8 cellular contexts compared by ENCODE assay signal in the genomic region with DNA sequence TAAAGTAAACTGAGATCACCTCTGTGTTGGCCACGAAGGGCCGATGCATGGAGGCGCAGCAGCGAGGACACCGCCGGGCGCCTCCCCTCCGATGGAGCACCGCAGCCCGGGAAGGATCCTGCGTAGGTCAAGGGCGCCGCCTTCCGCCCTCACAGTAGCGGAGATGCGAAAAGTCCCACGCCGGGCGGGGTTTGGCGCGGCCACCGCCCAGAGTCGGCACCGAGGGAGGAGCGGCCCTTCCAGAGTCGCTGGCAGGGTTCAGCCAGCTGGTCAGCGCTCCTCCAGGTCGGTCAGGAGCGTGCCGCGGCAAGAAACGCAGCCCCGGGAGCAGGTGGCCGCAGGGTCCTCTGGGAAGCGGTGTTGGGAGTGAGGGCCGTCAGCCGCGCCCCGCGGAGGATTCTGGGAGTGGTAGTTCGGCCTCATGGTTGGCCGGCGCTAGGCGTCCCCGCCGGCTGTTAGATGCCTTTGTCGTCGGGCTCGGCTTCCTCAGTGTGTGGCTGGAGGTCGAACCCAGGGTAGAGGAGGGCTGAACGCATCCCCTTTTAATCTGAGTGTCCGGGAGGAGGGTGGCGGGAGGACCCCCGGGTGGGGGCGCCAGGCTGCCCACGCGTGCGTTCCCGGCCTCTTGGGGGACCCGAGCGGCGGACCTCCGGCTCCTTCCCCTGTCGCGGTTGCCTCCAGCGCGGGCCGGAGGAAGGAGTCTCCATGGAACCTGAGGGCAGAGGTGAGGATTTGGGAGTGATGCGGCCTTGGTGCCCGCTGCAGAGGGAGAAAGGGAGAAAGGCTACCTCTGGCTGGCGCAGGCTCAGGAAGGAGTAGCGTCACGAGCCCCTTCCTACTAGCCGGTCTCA. TPM values are rescaled to one million over a fixed set of nuclear protein-coding genes. Genes with fewer than 3 reads are reported as not detected.
DNase-seq lines count a peak whose midpoint lies in the region; ATAC-seq and TF ChIP-seq lines count a peak whose summit lies in the region.

Gene ZNF892 (plus strand): TSS at position 411 of the 851 bp plus-strand sequence. CDS start 295 bp downstream, at position 706.

- H3K36me3 ChIP-seq in SU-DHL-6 (ENCODE audit: low read length) (peaks cover 26% of the 10 kb centered on the region), adipocyte (ENCODE audit: control insufficient read depth, insufficient read depth, low read length, severe bottlenecking) (peaks cover 28% of the 10 kb centered on the region), heart left ventricle (peaks cover 0 to 28% (median 11%) of the 10 kb centered on the region in 9 donors)

- H4K20me1 ChIP-seq in SU-DHL-6 (ENCODE audit: low read depth, low read length) = no peaks in the 10 kb centered on the region

- H3K4me1 Mint-ChIP-seq in type B pancreatic cell (ENCODE audit: unreplicated experiment) = peaks cover 13% of the 10 kb centered on the region

- peak within 1 kb of the TSS; percentile 85 for H3K27ac Mint-ChIP-seq in type B pancreatic cell

- no peaks in the 10 kb centered on the region for H3F3A ChIP-seq in SU-DHL-6 (ENCODE audit: insufficient read depth)

- peaks cover 3% of the 10 kb centered on the region for H3K4me1 ChIP-seq in adipocyte (ENCODE audit: control insufficient read depth, insufficient read depth, low read length)
- peaks cover 0 to 21% (median 10%) of the 10 kb centered on the region in 12 donors for H3K4me1 ChIP-seq in heart left ventricle

- ATAC-seq in heart left ventricle = peak; percentile 97 to 99 (median 99)

- 1% methylated on average over 36 to 74 of the region's 74 CpGs for WGBS in heart left ventricle, 4 donors

- H3K27ac ChIP-seq in SU-DHL-6 (ENCODE audit: low read depth, low read length) (peak within 1 kb of the TSS; percentile 52), heart left ventricle (peak within 1 kb of the TSS; percentile 19 to 96 (median 92))

- no peaks in the 10 kb centered on the region for H3K27me3 Mint-ChIP-seq in type B pancreatic cell

- H3K9me3 ChIP-seq in SU-DHL-6 (ENCODE audit: insufficient read depth, low read length) = peaks cover 9% of the 10 kb centered on the region; the same call in 1 of the 2 replicates
- peaks cover 30% of the 10 kb centered on the region for H3K9me3 ChIP-seq in adipocyte (ENCODE audit: control insufficient read depth, low read length)
- H3K9me3 ChIP-seq in heart left ventricle = peaks cover 0 to 34% (median 23%) of the 10 kb centered on the region in 12 donors

- H3K27me3 ChIP-seq in SU-DHL-6 (ENCODE audit: low read length) (no peaks in the 10 kb centered on the region), adipocyte (replicated peaks; ENCODE audit: control insufficient read depth, insufficient read depth, low read length) (no peaks in the 10 kb centered on the region), heart left ventricle (no peaks in the 10 kb centered on the region)

- no peaks in the 10 kb centered on the region for H3K9me2 ChIP-seq in SU-DHL-6 (replicated peaks; ENCODE audit: insufficient read depth, low read length)

- H3K4me3 Mint-ChIP-seq in type B pancreatic cell = peak within 1 kb of the TSS; percentile 95

- peak; percentile 42 for TF ChIP-seq POLR2A in GM10847 (IDR thresholded peaks at IDR 0.05; ENCODE audit: extremely low read depth, insufficient read length)
- peak in 1 of 2 donors; percentile 67 for TF ChIP-seq POLR2A in heart left ventricle (IDR thresholded peaks at IDR 0.05)

- H3K9me3 Mint-ChIP-seq in type B pancreatic cell = peaks cover 22% of the 10 kb centered on the region

- H3K9ac ChIP-seq in SU-DHL-6 (ENCODE audit: low read length) (peak within 1 kb of the TSS; percentile 65), adipocyte (ENCODE audit: low read length) (peak within 1 kb of the TSS; percentile 86)

- intact Hi-C loops in heart left ventricle (cut with DNase I) = loop anchor here in 7 of 10 donors (1.0 to 10.0 kb wide), 8 partner anchors 40 to 130 kb away; partner anchors contain the start of genes ZNF2 (in 5 of the 7) and MRPS5 (in 2 of the 7)

- H2AFZ ChIP-seq in SU-DHL-6 (ENCODE audit: low read depth, low read length, severe bottlenecking) = peak within 1 kb of the TSS; percentile 91

- TF ChIP-seq CTCF in HFF-Myc (IDR thresholded peaks at IDR 0.05; ENCODE audit: low read depth, low read length, missing control alignments) (peak; percentile 28), SU-DHL-6 (IDR thresholded peaks at IDR 0.05; ENCODE audit: insufficient read depth, low read length, poor library complexity, severe bottlenecking) (no peak), heart left ventricle (IDR thresholded peaks at IDR 0.05) (peak in 11 of 12 donors; percentile 12 to 70 (median 53)), type B pancreatic cell (conservative IDR thresholded peaks at IDR 0.05) (peak; percentile 46)

- peak within 1 kb of the TSS; percentile 85 for H3K4me2 ChIP-seq in SU-DHL-6 (ENCODE audit: low read depth, low read length, poor library complexity, severe bottlenecking)

- DNase-seq in HFF-Myc (ENCODE audit: extremely low read depth, low read depth) (peak; percentile 63), MV-4-11 (lab: John Stamatoyannopoulos, UW) (peak; percentile 79), adipocyte (ENCODE audit: low read depth) (peak; percentile 94), heart left ventricle (peak; percentile 91 to 95 (median 94)), pons (ENCODE audit: low spot score) (peak; percentile 87), type B pancreatic cell (ENCODE audit: extremely low spot score, unreplicated experiment) (peak; percentile 93)

- peak within 1 kb of the TSS; percentile 65 for H3K4me3 ChIP-seq in HFF-Myc (replicated peaks; ENCODE audit: low read depth, low read length)
- peak within 1 kb of the TSS; percentile 70 for H3K4me3 ChIP-seq in SU-DHL-6 (ENCODE audit: insufficient read depth, low read length, poor library complexity, severe bottlenecking)
- H3K4me3 ChIP-seq in adipocyte (ENCODE audit: low read length) = peak within 1 kb of the TSS; percentile 91
- H3K4me3 ChIP-seq in heart left ventricle = peak within 1 kb of the TSS; percentile 57 to 94 (median 78)

- H3K79me2 ChIP-seq in SU-DHL-6 (ENCODE audit: insufficient read depth, low read length) = 0 out of 2 replicates have a peak, but pooled peaks cover 3% of the 10 kb centered on the region

- H3K36me3 Mint-ChIP-seq in type B pancreatic cell = peaks cover 42% of the 10 kb centered on the region

RNA-seq across cellular contexts. Expression of gene ZNF892, which starts in this region (rescaled TPM):
- 1 to 10 TPM; 2.0 to 4.9 (median 3.7) TPM for total RNA-seq in heart left ventricle
- 1 to 10 TPM; 1.2 to 1.3 TPM for polyA plus RNA-seq in heart left ventricle
- total RNA-seq in type B pancreatic cell (ENCODE audit: low replicate concordance) = 7.2 and 14.0 TPM in 2 replicates

Comparison
In these comparisons a context has a peak if more than half of its experiments do, and no peak if none do; other contexts are left out.
1. Peak in every context shown above with its lines: DNase-seq, ATAC-seq, H3K4me3 ChIP-seq and H3K27ac ChIP-seq.